In the genomic region with DNA sequence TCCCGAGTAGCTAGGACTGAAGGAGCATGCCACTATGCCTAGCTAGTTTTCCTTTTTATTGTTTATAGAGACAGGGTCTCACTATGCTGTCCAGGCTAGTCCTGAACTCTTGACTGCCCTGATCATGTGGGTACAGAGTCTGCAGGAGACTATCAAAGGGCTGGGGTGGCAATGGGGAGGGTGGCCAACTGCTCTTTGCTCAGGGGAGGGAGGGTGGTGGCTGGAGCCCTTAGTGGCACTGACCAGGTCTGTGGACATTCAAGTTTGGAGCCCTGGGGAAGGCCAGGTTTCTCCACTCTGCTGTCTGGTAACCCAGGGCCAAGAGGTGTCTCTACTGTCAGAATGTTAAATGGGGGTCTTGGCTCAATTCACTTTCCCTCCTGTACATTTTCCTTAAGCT, we compare ENCODE assay signal across 20 cellular contexts.
DNase-seq lines count a peak whose midpoint lies in the region; ATAC-seq and TF ChIP-seq lines count a peak whose summit lies in the region.
"Had no signal": no experiment of that assay in that cellular context is flagged by ENCODE, and none has a peak within 500 bp of the region (broad histone marks: within the 10 kb centered on the region; RNA-seq: fewer than 3 reads in every experiment).

No MANE protein-coding gene starts in this region.

- H3K36me3 ChIP-seq in BLaER1 (no peaks in the 10 kb centered on the region), ascending aorta (peaks cover 29 to 47% of the 10 kb centered on the region in 2 donors), gastroesophageal sphincter (peaks cover 0 to 90% of the 10 kb centered on the region in 2 donors), stomach smooth muscle (ENCODE audit: control insufficient read depth in 2 of 2, insufficient read depth in 2 of 2, low read length in 2 of 2) (peaks cover 32 to 52% of the 10 kb centered on the region in 2 donors)

- H3K27me3 ChIP-seq in BLaER1 (peaks cover 6% of the 10 kb centered on the region; the same call in 1 of the 2 replicates), ascending aorta (no peaks in the 10 kb centered on the region), gastroesophageal sphincter (no peaks in the 10 kb centered on the region), stomach smooth muscle (ENCODE audit: control insufficient read depth in 1 of 2, insufficient read depth in 2 of 2, low read length in 2 of 2) (no peaks in the 10 kb centered on the region)

- TF ChIP-seq CTCF in ascending aorta (IDR thresholded peaks at IDR 0.05) (no peak), gastroesophageal sphincter (IDR thresholded peaks at IDR 0.05) (no peak)

- H3K27ac ChIP-seq in BLaER1 (no peak overlapping the region), ascending aorta (peak overlapping the region; percentile 3 to 55), gastroesophageal sphincter (peak overlapping the region in 3 of 4 donors; percentile 68 to 90 (median 78)), stomach smooth muscle (ENCODE audit: low read length) (peak overlapping the region; percentile 66)
- H3K27ac ChIP-seq: C4-2B had no signal

- peaks cover 94% of the 10 kb centered on the region for H3K4me1 ChIP-seq in BLaER1
- peaks cover 0 to 19% of the 10 kb centered on the region in 2 donors for H3K4me1 ChIP-seq in ascending aorta
- H3K4me1 ChIP-seq in gastroesophageal sphincter = peaks cover 0 to 88% (median 5%) of the 10 kb centered on the region in 3 donors
- H3K4me1 ChIP-seq in stomach smooth muscle (ENCODE audit: control insufficient read depth, insufficient read depth, low read length) = peaks cover 35% of the 10 kb centered on the region

- H4K20me1 ChIP-seq in BLaER1 = peaks cover 17% of the 10 kb centered on the region

- ATAC-seq in gastroesophageal sphincter (no peak), HG03139 (IDR thresholded peaks at IDR 0.05; ENCODE audit: unreplicated experiment) (no peak), GM18867 (IDR thresholded peaks at IDR 0.05; ENCODE audit: unreplicated experiment) (no peak)
- ATAC-seq: GM12878, HCT116, HepG2 had no signal

- DNase-seq in ascending aorta (ENCODE audit: low spot score in 2 of 2) (no peak), SKM-1 treated with dmso at 0.1 percent for 144 hours (lab: John Stamatoyannopoulos, UW; ENCODE audit: unreplicated experiment) (no peak), DMS53 (lab: John Stamatoyannopoulos, UW) (no peak)
- DNase-seq: 8988T; CD4-positive, alpha-beta memory T cell; DND-41; EL; GOT3; H7; HFFc6; KBM-7 had no signal

- no peak for TF ChIP-seq POLR2A in gastroesophageal sphincter (IDR thresholded peaks at IDR 0.05)

- H3K4me2 ChIP-seq in BLaER1 = peak overlapping the region; percentile 90

- H3K9me3 ChIP-seq in BLaER1 (no peaks in the 10 kb centered on the region), ascending aorta (no peaks in the 10 kb centered on the region), gastroesophageal sphincter (no peaks in the 10 kb centered on the region), stomach smooth muscle (ENCODE audit: control insufficient read depth in 2 of 2, low read length in 2 of 2) (no peaks in the 10 kb centered on the region)

- H3K9ac ChIP-seq in BLaER1 = no peak overlapping the region
- no peak overlapping the region for H3K9ac ChIP-seq in stomach smooth muscle (ENCODE audit: low read length in 2 of 2)

- 80% methylated on average over 1 of the region's 1 CpG; no CpG with 5 or more reads in 1 of the 2 donors for WGBS in gastroesophageal sphincter (ENCODE audit: low coverage in 1 of 2), 2 donors

- H3K4me3 ChIP-seq in BLaER1 = no peak overlapping the region
- H3K4me3 ChIP-seq in ascending aorta = no peak overlapping the region
- no peak overlapping the region for H3K4me3 ChIP-seq in gastroesophageal sphincter
- H3K4me3 ChIP-seq in stomach smooth muscle (ENCODE audit: low read length in 2 of 2) = no peak overlapping the region
- H3K4me3 ChIP-seq: GM12878 had no signal

- intact Hi-C loops in ascending aorta (cut with DNase I) = no loop called here

- TF ChIP-seq EP300 in gastroesophageal sphincter (IDR thresholded peaks at IDR 0.05) = no peak
